14 cellular contexts compared by ENCODE assay signal in the genomic region with DNA sequence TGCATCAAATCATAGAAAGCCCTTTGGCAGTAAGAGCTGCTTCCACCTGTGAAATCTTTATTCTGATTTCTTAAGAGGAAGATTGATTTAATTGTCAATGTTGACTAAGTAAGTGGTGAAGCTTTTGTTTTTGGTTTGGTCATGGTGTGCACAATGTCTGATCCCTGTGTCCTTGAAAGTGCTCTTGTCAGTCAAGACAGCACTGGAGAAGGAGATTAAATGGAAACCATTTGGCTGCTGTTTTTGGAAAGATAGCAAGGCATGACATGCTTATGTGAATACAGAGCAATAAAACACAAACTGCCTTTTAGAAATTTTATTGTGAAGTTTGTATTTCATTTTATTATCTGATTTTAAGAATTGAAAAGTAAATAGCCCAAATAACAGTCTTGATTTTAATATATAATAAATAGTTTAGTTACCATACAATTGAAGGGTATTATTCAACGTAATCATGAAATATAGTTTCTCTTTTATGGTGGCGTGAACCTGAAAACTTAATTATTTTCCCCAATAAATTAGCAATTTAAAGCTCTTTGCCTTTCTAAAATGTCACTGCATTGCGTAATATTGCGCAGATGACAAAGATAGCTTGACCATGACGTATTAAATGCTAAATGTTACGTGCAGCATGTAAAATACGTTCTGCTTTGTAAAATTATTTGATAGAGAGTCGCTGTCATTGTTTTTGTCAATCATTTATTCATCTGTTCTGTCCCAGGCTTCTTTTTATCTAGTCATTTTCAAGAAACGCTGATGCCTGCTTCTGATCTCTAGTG.
DNase-seq lines count a peak whose midpoint lies in the region; ATAC-seq, FAIRE-seq and TF ChIP-seq lines count a peak whose summit lies in the region.
"Had no signal": no experiment of that assay in that cellular context is flagged by ENCODE, and none has a peak within 500 bp of the region (broad histone marks: within the 10 kb centered on the region; RNA-seq: fewer than 3 reads in every experiment).

No MANE protein-coding gene starts in this region.

- H3K4me2 ChIP-seq in A549 (no peak overlapping the region), neural cell (ENCODE audit: low read length) (no peak overlapping the region), neuronal stem cell (ENCODE audit: insufficient read depth, low read length, poor library complexity, severe bottlenecking) (no peak overlapping the region)
- H3K4me2 ChIP-seq: BLaER1, KMS-11 had no signal

- H3K4me1 ChIP-seq in A549 (peaks cover 7% of the 10 kb centered on the region; the same call in 1 of the 3 replicates), HUES64 (ENCODE audit: insufficient read depth, low read length) (peaks cover 59% of the 10 kb centered on the region), prostate gland (replicated peaks) (no peaks in the 10 kb centered on the region), neuronal stem cell (ENCODE audit: control insufficient read depth in 2 of 2, insufficient read depth in 1 of 2, low read depth in 1 of 2, low read length in 2 of 2) (no peaks in the 10 kb centered on the region)
- H3K4me1 ChIP-seq: BLaER1, Caco-2 had no signal

- H3K9me2 ChIP-seq in neural cell (ENCODE audit: insufficient read depth, low read length) = no peaks in the 10 kb centered on the region

- FAIRE-seq in A549 (lab: Jason Lieb, UNC) = no peak

- ATAC-seq in A549 (no peak), GM21528 (IDR thresholded peaks at IDR 0.05; ENCODE audit: low FRiP score, unreplicated experiment) (no peak)

- no peak for TF ChIP-seq POLR2A in A549 (IDR thresholded peaks at IDR 0.05; ENCODE audit: low read length)
- no peak for TF ChIP-seq POLR2A in prostate gland (IDR thresholded peaks at IDR 0.05)

- TF ChIP-seq CTCF in A549 (IDR thresholded peaks at IDR 0.05) (no peak), neural cell (IDR thresholded peaks at IDR 0.05; ENCODE audit: poor library complexity, severe bottlenecking) (no peak), prostate gland (IDR thresholded peaks at IDR 0.05) (no peak)

- POLR2A ChIA-PET in A549 (lab: Yijun Ruan, JAX) = interaction anchor here (0.6 to 0.7 kb wide), 2 partner anchors 38 to 493 kb away, joined by 3 read pairs; no protein-coding TSS in a partner anchor

- H2BK15ac ChIP-seq in neuronal stem cell (ENCODE audit: low read length) = no peak overlapping the region

- H3K79me1 ChIP-seq in neuronal stem cell (ENCODE audit: low read depth, low read length) = peaks cover 1% of the 10 kb centered on the region

- H2AFZ ChIP-seq in neural cell (ENCODE audit: low read depth, low read length) (no peak overlapping the region), neuronal stem cell (ENCODE audit: low read length) (no peak overlapping the region)

- intact Hi-C loops in prostate gland (cut with DNase I) = no loop called here

- CTCF ChIA-PET in A549 (lab: Yijun Ruan, JAX) = interaction anchor here (2.7 kb wide), 1 partner anchor 69 kb away, joined by 7 read pairs; a partner anchor contains a TSS

- H3K4ac ChIP-seq in neuronal stem cell (ENCODE audit: low read length) = no peak overlapping the region

- no peaks in the 10 kb centered on the region for H3K79me2 ChIP-seq in neural cell (replicated peaks; ENCODE audit: insufficient read depth, low read length)

- H4K91ac ChIP-seq in neuronal stem cell (ENCODE audit: low read depth, low read length, poor library complexity) = no peak overlapping the region

- H3K14ac ChIP-seq in neuronal stem cell (ENCODE audit: low read length) = no peak overlapping the region

- no peak overlapping the region for H4K8ac ChIP-seq in neuronal stem cell (ENCODE audit: low read depth, low read length)

- H2BK12ac ChIP-seq in neuronal stem cell (ENCODE audit: low read length) = no peak overlapping the region

- H3K36me3 ChIP-seq in HUES64 (ENCODE audit: insufficient read depth, low read length) = no peaks in the 10 kb centered on the region
- H3K36me3 ChIP-seq in neural cell (ENCODE audit: insufficient read depth, low read length) = no peaks in the 10 kb centered on the region
- no peaks in the 10 kb centered on the region for H3K36me3 ChIP-seq in prostate gland
- H3K36me3 ChIP-seq in neuronal stem cell (replicated peaks in 1 of 2; ENCODE audit: control insufficient read depth in 2 of 2, insufficient read depth in 2 of 2, low read length in 2 of 2) = no peaks in the 10 kb centered on the region
- H3K36me3 ChIP-seq: BLaER1 had no signal

- H3K23ac ChIP-seq in neuronal stem cell (ENCODE audit: low read depth, low read length, poor library complexity) = no peak overlapping the region

- H3K27me3 ChIP-seq in HUES64 (ENCODE audit: insufficient read depth, low read length) = no peaks in the 10 kb centered on the region
- H3K27me3 ChIP-seq in neural cell (ENCODE audit: insufficient read depth, low read depth, low read length) = no peaks in the 10 kb centered on the region
- no peaks in the 10 kb centered on the region for H3K27me3 ChIP-seq in prostate gland (replicated peaks; ENCODE audit: insufficient read depth)
- H3K27me3 ChIP-seq in neuronal stem cell (ENCODE audit: control insufficient read depth in 3 of 3, insufficient read depth in 3 of 3, low read depth in 1 of 3, low read length in 3 of 3) = no peaks in the 10 kb centered on the region
- H3K27me3 ChIP-seq: BLaER1 had no signal

- H3K4me3 ChIP-seq in A549 (no peak overlapping the region), HUES64 (ENCODE audit: low read length) (no peak overlapping the region), neural cell (ENCODE audit: low read length) (peak overlapping the region; percentile 16), prostate gland (no peak overlapping the region), neuronal stem cell (ENCODE audit: low read length in 2 of 2) (no peak overlapping the region)
- H3K4me3 ChIP-seq: BLaER1 had no signal

- no peak overlapping the region for H2AK5ac ChIP-seq in neuronal stem cell (ENCODE audit: low read depth, low read length)

- no peak overlapping the region for H3K18ac ChIP-seq in neuronal stem cell (ENCODE audit: low read length)

- H2BK5ac ChIP-seq in neuronal stem cell (ENCODE audit: low read length) = no peak overlapping the region

- H3K27ac ChIP-seq in A549 = no peak overlapping the region
- H3K27ac ChIP-seq in HUES64 (ENCODE audit: low read depth, low read length) = 0 out of 2 replicates have a peak overlapping the region, but pooled peaks have one; percentile 2
- peak overlapping the region; percentile 14 for H3K27ac ChIP-seq in neural cell (ENCODE audit: low read length)
- H3K27ac ChIP-seq in prostate gland = no peak overlapping the region
- H3K27ac ChIP-seq in neuronal stem cell (replicated peaks; ENCODE audit: low read length) = no peak overlapping the region
- H3K27ac ChIP-seq: BLaER1, KMS-11 had no signal

- H4K20me1 ChIP-seq in neural cell (ENCODE audit: insufficient read depth) = no peaks in the 10 kb centered on the region
- H4K20me1 ChIP-seq: BLaER1 had no signal

- H2BK120ac ChIP-seq in neuronal stem cell (ENCODE audit: low read depth, low read length) = no peak overlapping the region

- no peak overlapping the region for H3K9ac ChIP-seq in HUES64 (ENCODE audit: low read depth, low read length)
- no peak overlapping the region for H3K9ac ChIP-seq in neural cell (ENCODE audit: low read length)
- H3K9ac ChIP-seq in neuronal stem cell (ENCODE audit: low read depth, low read length, poor library complexity) = no peak overlapping the region
- H3K9ac ChIP-seq: BLaER1, KMS-11 had no signal

- TF ChIP-seq RAD21 in A549 (conservative IDR thresholded peaks at IDR 0.05 in 1 of 2, IDR thresholded peaks at IDR 0.05 in 1 of 2) (no peak), neural cell (conservative IDR thresholded peaks at IDR 0.05) (no peak)

- H3K9me3 ChIP-seq in A549 = 0 out of 3 replicates have a peak, but pooled peaks cover 2% of the 10 kb centered on the region
- no peaks in the 10 kb centered on the region for H3K9me3 ChIP-seq in HUES64 (ENCODE audit: insufficient read depth, low read depth, low read length)
- no peaks in the 10 kb centered on the region for H3K9me3 ChIP-seq in neural cell (ENCODE audit: low read length)
- no peaks in the 10 kb centered on the region for H3K9me3 ChIP-seq in prostate gland
- peaks cover 0 to 10% of the 10 kb centered on the region in 2 donors for H3K9me3 ChIP-seq in neuronal stem cell (replicated peaks in 1 of 2; ENCODE audit: control insufficient read depth in 2 of 2, insufficient read depth in 1 of 2, low read depth in 1 of 2, low read length in 2 of 2)
- H3K9me3 ChIP-seq: BLaER1, Caco-2 had no signal

- H3F3A ChIP-seq in neural cell (ENCODE audit: insufficient read depth, low read length, poor library complexity, severe bottlenecking) = no peaks in the 10 kb centered on the region

- WGBS in A549 (ENCODE audit: missing lambda C conversion rate) = 88% methylated on average over 9 of the region's 9 CpGs
- WGBS in HUES64 = 83% methylated on average over 8 of the region's 9 CpGs
- WGBS in prostate gland = 81% methylated on average over 9 of the region's 9 CpGs
- WGBS in neuronal stem cell (ENCODE audit: extremely low coverage in 2 of 2, insufficient read length in 2 of 2, insufficient replicate concordance in 1 of 2), 2 donors = no CpG with 5 or more reads among the region's 9 CpGs

- DNase-seq in A549 (ENCODE audit: low read depth in 1 of 2, low spot score in 1 of 2) = no peak
- DNase-seq in SK-N-DZ (ENCODE audit: low spot score) = peak; percentile 4
- DNase-seq in prostate gland (ENCODE audit: low spot score) = no peak
- DNase-seq in neuronal stem cell (ENCODE audit: low spot score) = no peak
- DNase-seq: AML-193; Caco-2; CD8-positive, alpha-beta memory T cell; GF-D8; H7 had no signal

- TF ChIP-seq EP300 in A549 (IDR thresholded peaks at IDR 0.05) = no peak
- no peak for TF ChIP-seq EP300 in neural cell (conservative IDR thresholded peaks at IDR 0.05; ENCODE audit: poor library complexity, severe bottlenecking)

TF ChIP-seq in A549, 52 proteins besides CTCF, POLR2A, EP300 and RAD21 (continues in another document):
- TF ChIP-seq RNF2 (IDR thresholded peaks at IDR 0.05; ENCODE audit: borderline replicate concordance, low read depth) (no peak), MYC (IDR thresholded peaks at IDR 0.05; ENCODE audit: borderline replicate concordance, low read length) (no peak), TP53 (CRISPR knock-in tag; IDR thresholded peaks at IDR 0.05) (no peak)

Comparison
In these comparisons a context has a peak if more than half of its experiments do, and no peak if none do; other contexts are left out.
1. H3K27ac ChIP-seq: peak in HUES64 (single experiment) and neural cell (single experiment); none in A549 (0 of 2), prostate gland (0 of 2) and neuronal stem cell (single experiment).